In the genomic region with DNA sequence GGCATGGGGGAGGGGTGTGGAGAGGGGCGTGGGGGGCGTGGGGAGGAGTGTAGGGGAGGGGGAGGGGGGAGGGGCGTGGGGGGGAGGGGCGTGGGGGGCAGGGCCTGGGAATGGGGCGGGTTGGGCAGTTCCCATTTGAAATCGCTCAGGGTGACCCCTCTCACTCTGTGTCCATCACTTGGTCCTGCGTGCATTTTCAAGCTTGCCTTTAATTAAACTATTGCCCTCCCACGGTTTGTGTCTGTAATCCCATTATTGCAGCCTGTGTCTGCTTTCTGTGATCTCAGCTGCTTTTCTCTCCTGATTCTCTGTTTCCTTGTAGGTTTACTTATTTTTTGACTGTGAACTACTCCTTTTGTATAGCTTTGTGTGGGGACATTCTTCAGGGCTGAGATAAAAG, we compare ENCODE assay signal across 2 cellular contexts.
TF ChIP-seq lines count a peak whose summit lies in the region.

No MANE protein-coding gene starts in this region.

TF ChIP-seq in SK-N-SH, 30 proteins besides CTCF, POLR2A, EP300 and RAD21 (continued from another document):
- TF ChIP-seq, protein P1, sequence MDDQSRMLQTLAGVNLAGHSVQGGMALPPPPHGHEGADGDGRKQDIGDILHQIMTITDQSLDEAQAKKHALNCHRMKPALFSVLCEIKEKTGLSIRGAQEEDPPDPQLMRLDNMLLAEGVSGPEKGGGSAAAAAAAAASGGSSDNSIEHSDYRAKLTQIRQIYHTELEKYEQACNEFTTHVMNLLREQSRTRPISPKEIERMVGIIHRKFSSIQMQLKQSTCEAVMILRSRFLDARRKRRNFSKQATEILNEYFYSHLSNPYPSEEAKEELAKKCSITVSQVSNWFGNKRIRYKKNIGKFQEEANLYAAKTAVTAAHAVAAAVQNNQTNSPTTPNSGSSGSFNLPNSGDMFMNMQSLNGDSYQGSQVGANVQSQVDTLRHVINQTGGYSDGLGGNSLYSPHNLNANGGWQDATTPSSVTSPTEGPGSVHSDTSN (IDR thresholded peaks at IDR 0.05), result no peak

TF ChIP-seq in SK-N-SH treated with all-trans-retinoic acid at 6 μM for 48 hours, 23 proteins besides CTCF, POLR2A, EP300 and RAD21 (continued from another document):
- TF ChIP-seq ZC3H10 (CRISPR knock-in tag; IDR thresholded peaks at IDR 0.05) (no peak), RARB (CRISPR knock-in tag; IDR thresholded peaks at IDR 0.05) (no peak), ARNTL (CRISPR knock-in tag; IDR thresholded peaks at IDR 0.05; ENCODE audit: borderline replicate concordance, low read depth) (no peak), ZFP30 (CRISPR knock-in tag; IDR thresholded peaks at IDR 0.05) (no peak), OSR1 (CRISPR knock-in tag; IDR thresholded peaks at IDR 0.05) (no peak), ISL1 (CRISPR knock-in tag; IDR thresholded peaks at IDR 0.05) (no peak), ZNF70 (CRISPR knock-in tag; IDR thresholded peaks at IDR 0.05) (no peak), ZNF565 (CRISPR knock-in tag; conservative IDR thresholded peaks at IDR 0.05; ENCODE audit: low read depth) (no peak), CSDC2 (CRISPR knock-in tag; IDR thresholded peaks at IDR 0.05) (no peak), ZNF8 (CRISPR knock-in tag; IDR thresholded peaks at IDR 0.05) (no peak), ZFP3 (CRISPR knock-in tag; IDR thresholded peaks at IDR 0.05) (no peak)
- TF ChIP-seq, protein P2, sequence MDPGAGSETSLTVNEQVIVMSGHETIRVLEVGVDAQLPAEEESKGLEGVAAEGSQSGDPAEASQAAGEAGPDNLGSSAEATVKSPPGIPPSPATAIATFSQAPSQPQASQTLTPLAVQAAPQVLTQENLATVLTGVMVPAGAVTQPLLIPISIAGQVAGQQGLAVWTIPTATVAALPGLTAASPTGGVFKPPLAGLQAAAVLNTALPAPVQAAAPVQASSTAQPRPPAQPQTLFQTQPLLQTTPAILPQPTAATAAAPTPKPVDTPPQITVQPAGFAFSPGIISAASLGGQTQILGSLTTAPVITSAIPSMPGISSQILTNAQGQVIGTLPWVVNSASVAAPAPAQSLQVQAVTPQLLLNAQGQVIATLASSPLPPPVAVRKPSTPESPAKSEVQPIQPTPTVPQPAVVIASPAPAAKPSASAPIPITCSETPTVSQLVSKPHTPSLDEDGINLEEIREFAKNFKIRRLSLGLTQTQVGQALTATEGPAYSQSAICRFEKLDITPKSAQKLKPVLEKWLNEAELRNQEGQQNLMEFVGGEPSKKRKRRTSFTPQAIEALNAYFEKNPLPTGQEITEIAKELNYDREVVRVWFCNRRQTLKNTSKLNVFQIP (CRISPR knock-in tag; IDR thresholded peaks at IDR 0.05; ENCODE audit: borderline replicate concordance, low read depth), result no peak
- TF ChIP-seq, protein P3, sequence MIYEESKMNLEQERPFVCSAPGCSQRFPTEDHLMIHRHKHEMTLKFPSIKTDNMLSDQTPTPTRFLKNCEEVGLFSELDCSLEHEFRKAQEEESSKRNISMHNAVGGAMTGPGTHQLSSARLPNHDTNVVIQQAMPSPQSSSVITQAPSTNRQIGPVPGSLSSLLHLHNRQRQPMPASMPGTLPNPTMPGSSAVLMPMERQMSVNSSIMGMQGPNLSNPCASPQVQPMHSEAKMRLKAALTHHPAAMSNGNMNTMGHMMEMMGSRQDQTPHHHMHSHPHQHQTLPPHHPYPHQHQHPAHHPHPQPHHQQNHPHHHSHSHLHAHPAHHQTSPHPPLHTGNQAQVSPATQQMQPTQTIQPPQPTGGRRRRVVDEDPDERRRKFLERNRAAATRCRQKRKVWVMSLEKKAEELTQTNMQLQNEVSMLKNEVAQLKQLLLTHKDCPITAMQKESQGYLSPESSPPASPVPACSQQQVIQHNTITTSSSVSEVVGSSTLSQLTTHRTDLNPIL (CRISPR knock-in tag; IDR thresholded peaks at IDR 0.05; ENCODE audit: low read depth), result no peak
- TF ChIP-seq, protein P4, sequence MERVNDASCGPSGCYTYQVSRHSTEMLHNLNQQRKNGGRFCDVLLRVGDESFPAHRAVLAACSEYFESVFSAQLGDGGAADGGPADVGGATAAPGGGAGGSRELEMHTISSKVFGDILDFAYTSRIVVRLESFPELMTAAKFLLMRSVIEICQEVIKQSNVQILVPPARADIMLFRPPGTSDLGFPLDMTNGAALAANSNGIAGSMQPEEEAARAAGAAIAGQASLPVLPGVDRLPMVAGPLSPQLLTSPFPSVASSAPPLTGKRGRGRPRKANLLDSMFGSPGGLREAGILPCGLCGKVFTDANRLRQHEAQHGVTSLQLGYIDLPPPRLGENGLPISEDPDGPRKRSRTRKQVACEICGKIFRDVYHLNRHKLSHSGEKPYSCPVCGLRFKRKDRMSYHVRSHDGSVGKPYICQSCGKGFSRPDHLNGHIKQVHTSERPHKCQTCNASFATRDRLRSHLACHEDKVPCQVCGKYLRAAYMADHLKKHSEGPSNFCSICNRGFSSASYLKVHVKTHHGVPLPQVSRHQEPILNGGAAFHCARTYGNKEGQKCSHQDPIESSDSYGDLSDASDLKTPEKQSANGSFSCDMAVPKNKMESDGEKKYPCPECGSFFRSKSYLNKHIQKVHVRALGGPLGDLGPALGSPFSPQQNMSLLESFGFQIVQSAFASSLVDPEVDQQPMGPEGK (CRISPR knock-in tag; IDR thresholded peaks at IDR 0.05; ENCODE audit: borderline replicate concordance), result no peak
